ENCODE assay signal across 7 cellular contexts in the genomic region with DNA sequence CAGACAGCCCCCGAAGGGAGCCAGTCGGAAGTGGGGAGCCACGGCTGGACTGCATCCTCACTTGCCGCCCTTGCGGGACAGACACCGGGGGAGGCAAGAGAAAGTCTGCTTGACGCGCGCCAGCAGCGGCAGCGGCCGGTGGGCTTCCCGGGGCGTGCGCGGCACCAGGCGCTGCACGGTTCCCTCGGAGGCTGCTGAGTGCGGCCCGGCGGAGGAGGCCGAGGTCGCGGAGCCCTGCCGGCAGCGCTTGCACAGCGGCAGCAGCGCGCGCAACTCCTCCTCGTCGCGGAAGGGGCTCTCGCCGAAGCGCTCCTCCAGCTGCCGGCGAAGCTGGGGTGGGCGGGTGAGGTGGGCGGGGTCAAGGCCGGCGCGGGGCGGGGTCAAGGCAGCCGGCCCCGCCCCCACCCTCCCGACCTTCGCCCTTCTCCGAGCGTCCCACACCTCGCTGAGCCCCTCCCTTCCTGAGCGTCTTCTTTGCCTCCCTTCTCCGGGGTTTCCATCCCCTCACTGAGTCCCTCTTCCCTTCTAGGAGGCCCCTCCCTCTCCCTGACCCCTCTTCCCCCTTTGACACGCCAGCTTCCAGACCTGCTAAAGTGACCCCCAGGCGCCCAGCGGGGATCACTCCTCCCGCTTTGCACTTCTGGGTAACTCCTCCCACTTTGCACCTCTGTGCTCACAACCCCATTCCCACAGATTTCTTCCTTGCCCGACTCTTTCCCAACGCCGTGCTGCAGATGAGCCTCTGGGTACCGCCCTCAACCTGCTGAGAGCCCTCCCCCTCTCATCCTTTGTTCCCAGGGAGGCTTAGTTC. TPM values are rescaled to one million over a fixed set of nuclear protein-coding genes. Genes with fewer than 3 reads are reported as not detected.
DNase-seq lines count a peak whose midpoint lies in the region; ATAC-seq and TF ChIP-seq lines count a peak whose summit lies in the region.

No MANE protein-coding gene starts in this region.

- H3K27ac ChIP-seq in adrenal gland: peak overlapping the region in 1 of 5 donors; percentile 34
- peak overlapping the region in 2 of 21 experiments; percentile 32 to 51 for H3K27ac ChIP-seq in skin epidermis

- H3K36me3 ChIP-seq in adrenal gland (replicated peaks in 1 of 2): no peaks in the 10 kb centered on the region

- intact Hi-C loops in adrenal gland (cut with DNase I): no loop called here

- DNase-seq in MV-4-11 (lab: John Stamatoyannopoulos, UW) (peak; percentile 61), T follicular helper cell (ENCODE audit: low read depth) (peak; percentile 48), adrenal gland (peak in 6 of 7 donors; percentile 49 to 66 (median 52))

- ATAC-seq in GM18517 (IDR thresholded peaks at IDR 0.05; ENCODE audit: unreplicated experiment) (peak; percentile 58), HG03439 (IDR thresholded peaks at IDR 0.05; ENCODE audit: unreplicated experiment) (no peak)

- H3K27me3 ChIP-seq in adrenal gland: no peaks in the 10 kb centered on the region

- TF ChIP-seq CTCF in adrenal gland (IDR thresholded peaks at IDR 0.05): no peak

- 4 to 16% (median 8%) methylated on average over 10 to 62 of the region's 62 CpGs for WGBS in adrenal gland, 4 donors

- H3K4me3 ChIP-seq in adrenal gland: peak overlapping the region in 2 of 4 donors; percentile 43 to 83
- H3K4me3 ChIP-seq in iPS-11a (ENCODE audit: low read depth, low read length): peak overlapping the region; percentile 69
- peak overlapping the region; percentile 26 to 57 (median 48) for H3K4me3 ChIP-seq in skin epidermis

- H3K9me3 ChIP-seq in adrenal gland (replicated peaks in 1 of 3): no peaks in the 10 kb centered on the region

- no peak for TF ChIP-seq POLR2A in adrenal gland (IDR thresholded peaks at IDR 0.05)

- peaks cover 14 to 20% of the 10 kb centered on the region in 2 donors for H3K4me1 ChIP-seq in adrenal gland (replicated peaks in 1 of 2)

RNA-seq across cellular contexts. Expression of a gene that starts 8.8 kb away (rescaled TPM):
- 10 to 100 TPM in 2 of 8 donors, 1 to 10 TPM in 6; 3.9 to 16.1 (median 6.1) TPM for total RNA-seq in adrenal gland
- 10 to 100 TPM in 2 of 3 donors, 1 to 10 TPM in 1; 2.4 to 17.6 (median 16.2) TPM for polyA plus RNA-seq in adrenal gland

RNA-seq across cellular contexts. Expression of a gene that starts 8.9 kb away (rescaled TPM):
- under 1 TPM in 3 of 8 donors, not detected in 5; 0.14 to 0.23 (median 0.16) TPM for total RNA-seq in adrenal gland
- polyA plus RNA-seq in adrenal gland: under 1 TPM; 0.13 to 0.88 (median 0.40) TPM

RNA-seq across cellular contexts. Expression of a gene that starts 16.1 kb away (rescaled TPM):
- total RNA-seq in adrenal gland: 1 to 10 TPM in 6 of 8 donors, under 1 TPM in 2; 0.61 to 6.0 (median 1.9) TPM
- 1 to 10 TPM in 2 of 3 donors, under 1 TPM in 1; 0.22 to 4.1 (median 2.7) TPM for polyA plus RNA-seq in adrenal gland

RNA-seq across cellular contexts. Expression of a gene that starts 42.4 kb away (rescaled TPM):
- 1 to 10 TPM in 1 of 8 donors, not detected in 7; 1.5 TPM for total RNA-seq in adrenal gland
- under 1 TPM in 1 of 3 donors, not detected in 2; 0.27 TPM for polyA plus RNA-seq in adrenal gland
